Comparison of ENCODE assay signal across 8 cellular contexts in the genomic region with DNA sequence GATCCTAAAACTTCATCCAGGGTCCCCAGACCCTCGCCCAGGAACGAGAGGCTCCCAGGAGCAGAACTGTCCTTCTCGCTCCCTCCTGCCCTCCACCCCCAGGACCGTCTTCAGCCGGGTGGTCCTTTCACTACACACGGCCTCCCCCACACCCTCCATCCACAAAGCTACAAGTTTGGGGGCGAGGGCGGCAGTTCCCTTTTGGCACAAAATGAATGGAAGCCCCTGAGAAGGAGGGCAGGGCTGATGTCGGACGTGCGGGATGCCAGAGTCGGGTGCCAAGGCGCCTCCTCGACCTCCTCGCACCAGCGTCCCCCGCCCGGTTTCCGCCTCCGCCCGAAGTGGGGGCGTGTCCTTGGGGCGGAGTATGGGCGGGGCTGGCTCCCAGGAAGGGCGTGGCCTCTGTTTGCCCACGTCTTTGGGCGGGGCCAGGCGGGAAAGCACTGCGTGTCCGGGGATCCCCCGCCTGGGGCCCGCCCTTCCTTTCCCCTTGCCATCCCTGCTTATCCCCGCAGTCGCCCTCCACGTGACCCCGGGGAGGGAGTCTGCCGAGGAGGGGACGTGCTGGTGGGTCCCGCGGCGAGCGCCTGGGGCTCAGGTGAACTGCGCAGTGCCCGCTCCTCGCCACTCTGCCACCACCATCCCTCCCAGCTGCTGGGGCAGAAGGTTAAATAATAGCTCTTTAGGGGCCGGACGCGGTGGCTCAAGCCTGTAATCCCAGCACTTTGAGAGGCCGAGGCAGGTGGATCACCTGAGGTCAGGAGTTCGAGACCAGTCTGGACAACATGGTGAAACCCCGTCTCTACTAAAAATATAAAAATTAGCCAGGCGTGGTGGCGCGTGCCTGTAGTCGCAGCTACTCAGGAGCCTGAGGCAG.
DNase-seq lines count a peak whose midpoint lies in the region; ATAC-seq and TF ChIP-seq lines count a peak whose summit lies in the region.

No MANE protein-coding gene starts in this region.

- DNase-seq in AG09319 (ENCODE audit: extremely low read depth, low read depth) (peak; percentile 83), NCI-H510A (lab: John Stamatoyannopoulos, UW) (peak; percentile 87), cerebellar nuclear complex (lab: John Stamatoyannopoulos, UW) (peak; percentile 58 to 89), kidney glomerular epithelial cell (lab: John Stamatoyannopoulos, UW) (peak; percentile 83)
- peak; percentile 96 for DNase-seq in activated CD4-positive, alpha-beta T cell treated with anti-CD3 and anti-CD28 coated beads for 1 hour
- DNase-seq in stimulated activated CD4-positive, alpha-beta T cell treated with anti-CD3 and anti-CD28 coated beads, Interleukin-1b, Interleukin-23, amount 100 ng/mL, for 24 hours (ENCODE audit: low read depth in 4 of 4, low spot score in 1 of 4) = peak; percentile 91 to 97 (median 94)

- no peak for TF ChIP-seq CTCF in AG09319 (IDR thresholded peaks at IDR 0.05; ENCODE audit: low read depth, low read length)

- peak; percentile 76 for ATAC-seq in HG03439 (IDR thresholded peaks at IDR 0.05; ENCODE audit: unreplicated experiment)

- TF ChIP-seq POLR2A in GM19193 (IDR thresholded peaks at IDR 0.05; ENCODE audit: extremely low read depth, insufficient read depth, insufficient read length) = peak; percentile 68

Comparison
In these comparisons a context has a peak if more than half of its experiments do, and no peak if none do; other contexts are left out.
1. Peak in every context shown above with its lines: DNase-seq and ATAC-seq.